Comparison of ENCODE assay signal across 8 cellular contexts in the genomic region with DNA sequence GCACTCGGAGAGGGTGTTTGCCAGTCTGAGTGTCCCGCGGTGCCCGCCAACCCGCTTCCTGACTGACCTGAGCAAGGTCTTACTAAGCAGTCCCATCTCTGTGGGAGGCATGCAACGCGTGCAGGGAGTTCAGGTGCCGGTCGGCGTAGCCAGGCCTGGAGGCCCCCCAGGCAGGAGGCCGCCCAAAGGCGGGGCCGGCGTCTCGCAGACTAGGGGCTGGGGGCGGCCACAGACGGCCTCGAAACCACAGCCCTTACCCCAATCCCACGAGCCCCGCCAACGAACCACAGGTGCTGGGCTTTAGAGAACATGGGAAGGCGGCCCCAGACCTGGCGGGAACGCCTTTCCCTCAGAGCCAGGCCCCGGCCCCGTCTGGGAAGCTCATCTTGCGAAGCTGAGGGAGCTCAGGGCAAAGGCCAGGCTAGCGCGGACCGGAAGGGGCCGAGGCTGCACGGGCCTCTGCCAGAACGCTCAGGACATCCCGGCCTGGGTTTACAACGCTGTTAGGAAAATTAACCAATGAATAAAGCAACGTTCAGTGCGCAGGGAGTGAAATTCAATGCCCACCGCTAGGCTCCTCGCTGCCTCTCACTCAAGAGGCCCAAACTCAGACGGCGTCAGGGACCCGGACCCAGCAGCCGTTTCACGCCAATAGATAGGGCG. TPM values are rescaled to one million over a fixed set of nuclear protein-coding genes. Genes with fewer than 3 reads are reported as not detected.
DNase-seq lines count a peak whose midpoint lies in the region; ATAC-seq and TF ChIP-seq lines count a peak whose summit lies in the region.

No MANE protein-coding gene starts in this region.

- H3K27ac ChIP-seq in left ventricle myocardium inferior (replicated peaks), result peak overlapping the region; percentile 99
- peak overlapping the region; percentile 92 to 100 (median 99) for H3K27ac ChIP-seq in gastrocnemius medialis

- in situ Hi-C loops in gastrocnemius medialis (cut with MboI; ENCODE audit: low sequenced_read_pairs in 4 of 4), result no loop called here

- TF ChIP-seq POLR2A in gastrocnemius medialis (IDR thresholded peaks at IDR 0.05), result peak; percentile 93 to 95

- peak overlapping the region; percentile 98 for H3K27ac Mint-ChIP-seq in activated naive CD4-positive, alpha-beta T cell treated with anti-CD3 and anti-CD28 coated beads, Interleukin-2, amount 10 ng/mL, durations not matched to agents 7 days and 5 days

- peak overlapping the region; percentile 98 for H3K4me3 Mint-ChIP-seq in activated naive CD4-positive, alpha-beta T cell treated with anti-CD3 and anti-CD28 coated beads, Interleukin-2, amount 10 ng/mL, durations not matched to agents 7 days and 5 days

- H3K36me3 Mint-ChIP-seq in activated naive CD4-positive, alpha-beta T cell treated with anti-CD3 and anti-CD28 coated beads, Interleukin-2, amount 10 ng/mL, durations not matched to agents 7 days and 5 days, result peaks cover 53% of the 10 kb centered on the region

- H3K36me3 ChIP-seq in left ventricle myocardium inferior (peaks cover 24% of the 10 kb centered on the region), gastrocnemius medialis (peaks cover 0 to 13% of the 10 kb centered on the region in 2 donors)

- ATAC-seq in GM18508 (IDR thresholded peaks at IDR 0.05; ENCODE audit: insufficient read depth, unreplicated experiment), result peak; percentile 5
- peak; percentile 23 for ATAC-seq in HG02623 (IDR thresholded peaks at IDR 0.05; ENCODE audit: unreplicated experiment)
- peak; percentile 42 to 64 for ATAC-seq in gastrocnemius medialis

- DNase-seq in NCI-H748 treated with DMSO at 0.1 percent for 48 hours (lab: John Stamatoyannopoulos, UW), result peak; percentile 24
- DNase-seq in activated naive CD4-positive, alpha-beta T cell treated with anti-CD3 and anti-CD28 coated beads, Interleukin-2, amount 10 ng/mL, durations not matched to agents 7 days and 5 days, result peak; percentile 61
- peak; percentile 74 for DNase-seq in left ventricle myocardium inferior
- DNase-seq in gastrocnemius medialis, result no peak
- no peak for DNase-seq in SKM-1 treated with dmso at 0.1 percent for 144 hours (lab: John Stamatoyannopoulos, UW; ENCODE audit: unreplicated experiment)
- no peak for DNase-seq in DMS79 treated with DMSO at 0.1 percent for 48 hours (lab: John Stamatoyannopoulos, UW)

- H3K4me1 ChIP-seq in left ventricle myocardium inferior (peaks cover 50% of the 10 kb centered on the region), gastrocnemius medialis (peaks cover 31 to 32% of the 10 kb centered on the region in 2 donors)

- H3K9me3 ChIP-seq in left ventricle myocardium inferior (replicated peaks), result no peaks in the 10 kb centered on the region
- H3K9me3 ChIP-seq in gastrocnemius medialis, result no peaks in the 10 kb centered on the region

- H3K4me1 Mint-ChIP-seq in activated naive CD4-positive, alpha-beta T cell treated with anti-CD3 and anti-CD28 coated beads, Interleukin-2, amount 10 ng/mL, durations not matched to agents 7 days and 5 days, result peaks cover 64% of the 10 kb centered on the region

- H3K9me3 Mint-ChIP-seq in activated naive CD4-positive, alpha-beta T cell treated with anti-CD3 and anti-CD28 coated beads, Interleukin-2, amount 10 ng/mL, durations not matched to agents 7 days and 5 days, result no peaks in the 10 kb centered on the region

- H3K4me3 ChIP-seq in left ventricle myocardium inferior (peak overlapping the region; percentile 89), gastrocnemius medialis (peak overlapping the region; percentile 60 to 96 (median 78))

- H3K27me3 Mint-ChIP-seq in activated naive CD4-positive, alpha-beta T cell treated with anti-CD3 and anti-CD28 coated beads, Interleukin-2, amount 10 ng/mL, durations not matched to agents 7 days and 5 days, result no peaks in the 10 kb centered on the region

- intact Hi-C loops in left ventricle myocardium inferior (cut with micrococcal nuclease), result no loop called here
- intact Hi-C loops in gastrocnemius medialis (cut with DNase I; ENCODE audit: low total_unique reads), result loop anchor here (5.0 to 10.0 kb wide), 3 partner anchors 271 to 1519 kb away; a partner anchor contains a TSS

- H3K27me3 ChIP-seq in left ventricle myocardium inferior (ENCODE audit: low read depth), result no peaks in the 10 kb centered on the region
- H3K27me3 ChIP-seq in gastrocnemius medialis, result no peaks in the 10 kb centered on the region

- peak; percentile 26 for TF ChIP-seq CTCF in left ventricle myocardium inferior (IDR thresholded peaks at IDR 0.05; ENCODE audit: borderline replicate concordance)
- peak in 4 of 5 experiments; percentile 14 to 38 (median 22) for TF ChIP-seq CTCF in gastrocnemius medialis (IDR thresholded peaks at IDR 0.05 in 4 of 5, conservative IDR thresholded peaks at IDR 0.05 in 1 of 5)

- CTCF ChIA-PET in activated naive CD4-positive, alpha-beta T cell treated with anti-CD3 and anti-CD28 coated beads, Interleukin-2, amount 10 ng/mL, durations not matched to agents 7 days and 5 days (lab: Charles Lee), result interaction anchor here (0.9 to 6.0 kb wide), 8 partner anchors 9 to 135 kb away, joined by 4 to 81 read pairs (median 10); a partner anchor contains a TSS

RNA-seq across cellular contexts. Expression of a gene that starts 2.1 kb away (rescaled TPM):
- total RNA-seq in left ventricle myocardium inferior, result 19.7 TPM
- 10 to 100 TPM; 15.9 to 57.7 (median 44.5) TPM for total RNA-seq in gastrocnemius medialis

RNA-seq across cellular contexts. Expression of a gene that starts 26.6 kb away (rescaled TPM):
- 1.2 TPM for total RNA-seq in left ventricle myocardium inferior
- total RNA-seq in gastrocnemius medialis, result 1 to 10 TPM; 3.0 to 5.1 (median 4.2) TPM

RNA-seq across cellular contexts. Expression of a gene that starts 36.2 kb away (rescaled TPM):
- 4.9 TPM for total RNA-seq in left ventricle myocardium inferior
- total RNA-seq in gastrocnemius medialis, result 10 to 100 TPM in 1 of 4 donors, 1 to 10 TPM in 3; 4.7 to 11.2 (median 8.1) TPM

RNA-seq across cellular contexts. Expression of a gene that starts 48.4 kb away (rescaled TPM):
- not detected for total RNA-seq in left ventricle myocardium inferior
- total RNA-seq in gastrocnemius medialis, result not detected

Comparison
In these comparisons a context has a peak if more than half of its experiments do, and no peak if none do; other contexts are left out.
1. DNase-seq: peak in NCI-H748 treated with DMSO at 0.1 percent for 48 hours (single experiment), activated naive CD4-positive, alpha-beta T cell treated with anti-CD3 and anti-CD28 coated beads, Interleukin-2, amount 10 ng/mL, durations not matched to agents 7 days and 5 days (single experiment) and left ventricle myocardium inferior (single experiment); none in gastrocnemius medialis (0 of 2), SKM-1 treated with dmso at 0.1 percent for 144 hours (single experiment) and DMS79 treated with DMSO at 0.1 percent for 48 hours (single experiment).
2. Peak in every context shown above with its lines, with median percentiles within 50 percentile points of each other: ATAC-seq.